Comparison of ENCODE assay signal across 7 cellular contexts in genomic region chr2:59727191-59727590, GRCh38.
"Had no signal": no experiment of that assay in that cellular context is flagged by ENCODE, and none has a peak within 500 bp of the region (broad histone marks: within the 10 kb centered on the region; RNA-seq: fewer than 3 reads in every experiment).

No MANE protein-coding gene starts in this region.

- H3K27ac Mint-ChIP-seq: IgD-negative memory B cell had no signal

- H3K27ac ChIP-seq: KMS-11 had no signal

- H3K4me2 ChIP-seq: KMS-11 had no signal

- H3K36me3 Mint-ChIP-seq: IgD-negative memory B cell had no signal

- H3K27me3 Mint-ChIP-seq: IgD-negative memory B cell had no signal

- H3K9ac ChIP-seq: KMS-11 had no signal

- H3K4me3 ChIP-seq: K562 had no signal

- H3K9me3 Mint-ChIP-seq: IgD-negative memory B cell had no signal

- DNase-seq: IMR-90, KBM-7, KG1 had no signal

- ATAC-seq: HepG2, K562 had no signal
